Comparison of ENCODE assay signal across 1 cellular context in genomic region chr1:20480261-20481157, GRCh38.
TF ChIP-seq lines count a peak whose summit lies in the region.

No MANE protein-coding gene starts in this region.

TF ChIP-seq in HepG2, 621 proteins besides CTCF, POLR2A, EP300 and RAD21 (continued from another document and continues in another):
- peak; percentile 67; the same call in 1 of the 2 replicates for TF ChIP-seq ARNTL (CRISPR knock-in tag; IDR thresholded peaks at IDR 0.05)
- no peak for TF ChIP-seq HBP1 (CRISPR knock-in tag; IDR thresholded peaks at IDR 0.05; ENCODE audit: low read depth)
- peak; percentile 77; the same call in 1 of the 2 replicates for TF ChIP-seq ZNF780A (CRISPR knock-in tag; IDR thresholded peaks at IDR 0.05)
- TF ChIP-seq ZNF777 (CRISPR knock-in tag; IDR thresholded peaks at IDR 0.05), result no peak
- TF ChIP-seq PHB2 (IDR thresholded peaks at IDR 0.05; ENCODE audit: partially characterized antibody), result no peak
- peak; percentile 86 for TF ChIP-seq ZNF331 (CRISPR knock-in tag; IDR thresholded peaks at IDR 0.05)
- no peak for TF ChIP-seq BATF2 (CRISPR knock-in tag; IDR thresholded peaks at IDR 0.05)
- TF ChIP-seq FOXP4 (CRISPR knock-in tag; IDR thresholded peaks at IDR 0.05), result peak; percentile 94
- TF ChIP-seq SETDB1 (CRISPR knock-in tag; IDR thresholded peaks at IDR 0.05; ENCODE audit: borderline replicate concordance), result no peak
- TF ChIP-seq TMF1 (CRISPR knock-in tag; IDR thresholded peaks at IDR 0.05; ENCODE audit: low read depth), result no peak
- TF ChIP-seq MBNL3 (CRISPR knock-in tag; conservative IDR thresholded peaks at IDR 0.05), result no peak
- TF ChIP-seq CEBPB (IDR thresholded peaks at IDR 0.05; ENCODE audit: borderline replicate concordance, low read depth, low read length), result peak; percentile 82; the same call in 1 of the 2 replicates
- TF ChIP-seq, protein P1, sequence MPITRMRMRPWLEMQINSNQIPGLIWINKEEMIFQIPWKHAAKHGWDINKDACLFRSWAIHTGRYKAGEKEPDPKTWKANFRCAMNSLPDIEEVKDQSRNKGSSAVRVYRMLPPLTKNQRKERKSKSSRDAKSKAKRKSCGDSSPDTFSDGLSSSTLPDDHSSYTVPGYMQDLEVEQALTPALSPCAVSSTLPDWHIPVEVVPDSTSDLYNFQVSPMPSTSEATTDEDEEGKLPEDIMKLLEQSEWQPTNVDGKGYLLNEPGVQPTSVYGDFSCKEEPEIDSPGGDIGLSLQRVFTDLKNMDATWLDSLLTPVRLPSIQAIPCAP (CRISPR knock-in tag; IDR thresholded peaks at IDR 0.05; ENCODE audit: low read depth), result no peak
- TF ChIP-seq NR2C2 (CRISPR knock-in tag; IDR thresholded peaks at IDR 0.05; ENCODE audit: borderline replicate concordance), result peak; percentile 52
- peak; percentile 86 for TF ChIP-seq ZNF263 (CRISPR knock-in tag; IDR thresholded peaks at IDR 0.05)
- peak; percentile 70; the same call in 1 of the 2 replicates for TF ChIP-seq YEATS2 (CRISPR knock-in tag; IDR thresholded peaks at IDR 0.05; ENCODE audit: borderline replicate concordance)
- TF ChIP-seq, protein P2, sequence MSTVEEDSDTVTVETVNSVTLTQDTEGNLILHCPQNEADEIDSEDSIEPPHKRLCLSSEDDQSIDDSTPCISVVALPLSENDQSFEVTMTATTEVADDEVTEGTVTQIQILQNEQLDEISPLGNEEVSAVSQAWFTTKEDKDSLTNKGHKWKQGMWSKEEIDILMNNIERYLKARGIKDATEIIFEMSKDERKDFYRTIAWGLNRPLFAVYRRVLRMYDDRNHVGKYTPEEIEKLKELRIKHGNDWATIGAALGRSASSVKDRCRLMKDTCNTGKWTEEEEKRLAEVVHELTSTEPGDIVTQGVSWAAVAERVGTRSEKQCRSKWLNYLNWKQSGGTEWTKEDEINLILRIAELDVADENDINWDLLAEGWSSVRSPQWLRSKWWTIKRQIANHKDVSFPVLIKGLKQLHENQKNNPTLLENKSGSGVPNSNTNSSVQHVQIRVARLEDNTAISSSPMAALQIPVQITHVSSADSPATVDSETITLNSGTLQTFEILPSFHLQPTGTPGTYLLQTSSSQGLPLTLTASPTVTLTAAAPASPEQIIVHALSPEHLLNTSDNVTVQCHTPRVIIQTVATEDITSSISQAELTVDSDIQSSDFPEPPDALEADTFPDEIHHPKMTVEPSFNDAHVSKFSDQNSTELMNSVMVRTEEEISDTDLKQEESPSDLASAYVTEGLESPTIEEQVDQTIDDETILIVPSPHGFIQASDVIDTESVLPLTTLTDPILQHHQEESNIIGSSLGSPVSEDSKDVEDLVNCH (CRISPR knock-in tag; IDR thresholded peaks at IDR 0.05), result no peak
- TF ChIP-seq TP53 (CRISPR knock-in tag; conservative IDR thresholded peaks at IDR 0.05), result 0 out of 2 replicates have a peak, but pooled peaks have one; percentile 26
- no peak for TF ChIP-seq PAX8 (CRISPR knock-in tag; IDR thresholded peaks at IDR 0.05; ENCODE audit: borderline replicate concordance)
- no peak for TF ChIP-seq ZNF558 (CRISPR knock-in tag; IDR thresholded peaks at IDR 0.05; ENCODE audit: borderline replicate concordance)
- TF ChIP-seq ZBTB44 (CRISPR knock-in tag; IDR thresholded peaks at IDR 0.05), result 0 out of 2 replicates have a peak, but pooled peaks have one; percentile 29
- TF ChIP-seq ZNF570 (CRISPR knock-in tag; IDR thresholded peaks at IDR 0.05; ENCODE audit: borderline replicate concordance), result no peak
- peak; percentile 96 for TF ChIP-seq THRA (CRISPR knock-in tag; IDR thresholded peaks at IDR 0.05; ENCODE audit: borderline replicate concordance)
- no peak for TF ChIP-seq ZNF549 (CRISPR knock-in tag; IDR thresholded peaks at IDR 0.05)
- no peak for TF ChIP-seq ZNF180 (CRISPR knock-in tag; IDR thresholded peaks at IDR 0.05; ENCODE audit: borderline replicate concordance, low read depth)
- TF ChIP-seq ZNF761 (CRISPR knock-in tag; conservative IDR thresholded peaks at IDR 0.05), result 0 out of 2 replicates have a peak, but pooled peaks have one; percentile 10
- no peak for TF ChIP-seq ZBTB8A (CRISPR knock-in tag; IDR thresholded peaks at IDR 0.05; ENCODE audit: borderline replicate concordance, low read depth)
- no peak for TF ChIP-seq REXO4 (CRISPR knock-in tag; IDR thresholded peaks at IDR 0.05; ENCODE audit: borderline replicate concordance)
- no peak for TF ChIP-seq NKX3-1 (CRISPR knock-in tag; IDR thresholded peaks at IDR 0.05)
- no peak for TF ChIP-seq ZNF354B (CRISPR knock-in tag; IDR thresholded peaks at IDR 0.05)
- peak; percentile 78; the same call in 1 of the 2 replicates for TF ChIP-seq ZNF614 (CRISPR knock-in tag; IDR thresholded peaks at IDR 0.05; ENCODE audit: borderline replicate concordance)
- no peak for TF ChIP-seq HCFC1 (IDR thresholded peaks at IDR 0.05; ENCODE audit: low read depth, low read length)
- TF ChIP-seq ZNF564 (CRISPR knock-in tag; IDR thresholded peaks at IDR 0.05), result no peak
- TF ChIP-seq ZNF225 (CRISPR knock-in tag; IDR thresholded peaks at IDR 0.05), result no peak
- peak; percentile 79 to 91 for TF ChIP-seq NR2F1 (CRISPR knock-in tag; IDR thresholded peaks at IDR 0.05)
- TF ChIP-seq ZNF841 (CRISPR knock-in tag; IDR thresholded peaks at IDR 0.05; ENCODE audit: borderline replicate concordance), result no peak
- TF ChIP-seq, protein P3, sequence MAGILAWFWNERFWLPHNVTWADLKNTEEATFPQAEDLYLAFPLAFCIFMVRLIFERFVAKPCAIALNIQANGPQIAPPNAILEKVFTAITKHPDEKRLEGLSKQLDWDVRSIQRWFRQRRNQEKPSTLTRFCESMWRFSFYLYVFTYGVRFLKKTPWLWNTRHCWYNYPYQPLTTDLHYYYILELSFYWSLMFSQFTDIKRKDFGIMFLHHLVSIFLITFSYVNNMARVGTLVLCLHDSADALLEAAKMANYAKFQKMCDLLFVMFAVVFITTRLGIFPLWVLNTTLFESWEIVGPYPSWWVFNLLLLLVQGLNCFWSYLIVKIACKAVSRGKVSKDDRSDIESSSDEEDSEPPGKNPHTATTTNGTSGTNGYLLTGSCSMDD (CRISPR knock-in tag; IDR thresholded peaks at IDR 0.05), result no peak
- TF ChIP-seq, protein P4, sequence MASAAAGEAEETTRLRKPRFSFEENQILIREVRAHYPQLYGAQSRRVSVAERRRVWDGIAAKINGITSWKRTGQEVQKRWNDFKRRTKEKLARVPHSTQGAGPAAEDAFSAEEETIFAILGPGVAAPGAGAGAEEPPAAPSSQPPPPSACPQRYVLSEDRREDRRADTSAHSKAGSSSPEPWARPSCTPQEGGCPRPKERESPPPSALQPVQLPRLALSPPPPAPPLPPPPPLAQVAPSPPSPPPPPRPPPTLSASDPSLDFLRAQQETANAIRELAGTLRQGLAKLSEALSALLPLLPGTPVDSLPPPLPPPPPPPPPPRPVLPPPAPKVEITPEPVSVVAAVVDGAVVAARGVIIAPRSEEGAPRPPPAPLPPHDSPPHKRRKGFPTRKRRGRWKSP (CRISPR knock-in tag; IDR thresholded peaks at IDR 0.05), result no peak
- TF ChIP-seq CREB1 (IDR thresholded peaks at IDR 0.05), result no peak; the same call in 1 of the 2 replicates
- peak; percentile 86 for TF ChIP-seq CREB1 (CRISPR knock-in tag; IDR thresholded peaks at IDR 0.05)
- TF ChIP-seq ZNF451 (CRISPR knock-in tag; IDR thresholded peaks at IDR 0.05), result no peak; the same call in 1 of the 2 replicates
- TF ChIP-seq CHCHD3 (CRISPR knock-in tag; IDR thresholded peaks at IDR 0.05), result no peak
- TF ChIP-seq PTBP1 (IDR thresholded peaks at IDR 0.05; ENCODE audit: low read depth, low read length, poor library complexity, severe bottlenecking), result no peak
- peak; percentile 74; the same call in 1 of the 2 replicates for TF ChIP-seq ETV6 (CRISPR knock-in tag; conservative IDR thresholded peaks at IDR 0.05)
- TF ChIP-seq ZNF75D (CRISPR knock-in tag; IDR thresholded peaks at IDR 0.05; ENCODE audit: borderline replicate concordance), result no peak
- no peak; the same call in 1 of the 2 replicates for TF ChIP-seq ZNF782 (CRISPR knock-in tag; IDR thresholded peaks at IDR 0.05; ENCODE audit: borderline replicate concordance)
- TF ChIP-seq KLF16 (CRISPR knock-in tag; IDR thresholded peaks at IDR 0.05), result peak in 1 of 2 experiments; percentile 94; a peak in 2 of 4 replicates
- no peak for TF ChIP-seq ZFP36 (IDR thresholded peaks at IDR 0.05; ENCODE audit: borderline replicate concordance, low read depth, low read length, partially characterized antibody)
- peak; percentile 42; the same call in 1 of the 3 replicates for TF ChIP-seq MXI1 (IDR thresholded peaks at IDR 0.05; ENCODE audit: borderline replicate concordance, low read depth, low read length)
- TF ChIP-seq U2AF1 (optimal IDR thresholded peaks at IDR 0.05; ENCODE audit: low read depth, low read length), result no peak
- TF ChIP-seq ZNF121 (CRISPR knock-in tag; IDR thresholded peaks at IDR 0.05), result no peak
- TF ChIP-seq GFI1 (CRISPR knock-in tag; IDR thresholded peaks at IDR 0.05; ENCODE audit: borderline replicate concordance), result peak; percentile 32; the same call in 1 of the 2 replicates
- no peak for TF ChIP-seq SP2 (CRISPR knock-in tag; IDR thresholded peaks at IDR 0.05)
- TF ChIP-seq HOMEZ (CRISPR knock-in tag; IDR thresholded peaks at IDR 0.05; ENCODE audit: low read depth), result peak; percentile 68; the same call in 1 of the 2 replicates
- TF ChIP-seq PHF8 (CRISPR knock-in tag; IDR thresholded peaks at IDR 0.05), result peak; percentile 61
- TF ChIP-seq FIP1L1 (IDR thresholded peaks at IDR 0.05; ENCODE audit: borderline replicate concordance, insufficient read depth, low read depth, low read length), result 0 out of 2 replicates have a peak, but pooled peaks have one; percentile 68
- TF ChIP-seq E2F1 (CRISPR knock-in tag; IDR thresholded peaks at IDR 0.05), result no peak
